ENCODE assay signal across 21 cellular contexts in genomic region chr6:127289934-127290333, GRCh38. TPM values are rescaled to one million over a fixed set of nuclear protein-coding genes. Genes with fewer than 3 reads are reported as not detected.
DNase-seq lines count a peak whose midpoint lies in the region; ATAC-seq and TF ChIP-seq lines count a peak whose summit lies in the region.
"Had no signal": no experiment of that assay in that cellular context is flagged by ENCODE, and none has a peak within 500 bp of the region (broad histone marks: within the 10 kb centered on the region; RNA-seq: fewer than 3 reads in every experiment).

No MANE protein-coding gene starts in this region.

- no peak overlapping the region for H3K4me3 ChIP-seq in CD4-positive, alpha-beta memory T cell (ENCODE audit: low read length in 2 of 2)
- H3K4me3 ChIP-seq: esophagus muscularis mucosa, sigmoid colon, testis had no signal

- H3K36me3 Mint-ChIP-seq in CD4-positive, alpha-beta memory T cell: peaks cover 40 to 53% of the 10 kb centered on the region in 2 donors
- H3K36me3 Mint-ChIP-seq in activated T-helper 1 cell treated with anti-CD3 and anti-CD28 coated beads, Interleukin-12 subunit alpha, Interleukin-12 subunit beta, Interleukin-2, Interleukin-4 antibody, amounts not matched to agents 30 ng/mL and 10 ng/mL and 1 ng/mL, durations not matched to agents 14 hours and 24 hours and 36 hours (ENCODE audit: low read depth): peaks cover 41% of the 10 kb centered on the region
- H3K36me3 Mint-ChIP-seq in natural killer cell treated with Interleukin-12 subunit alpha and Interleukin-12 subunit beta and Interleukin-15 and Interleukin-18, amount 100 ng/mL, for 72 hours: peaks cover 30% of the 10 kb centered on the region

- no peak overlapping the region for H3K27ac ChIP-seq in CD4-positive, alpha-beta memory T cell (ENCODE audit: low read depth, low read length)
- H3K27ac ChIP-seq: brain microvascular endothelial cell, esophagus muscularis mucosa, testis, VCaP had no signal

- H3K36me3 ChIP-seq in CD4-positive, alpha-beta memory T cell (ENCODE audit: insufficient read depth, low read length): peaks cover 16% of the 10 kb centered on the region

- DNase-seq in CD4-positive, alpha-beta memory T cell: no peak
- DNase-seq in G401 (ENCODE audit: low spot score): peak; percentile 36
- DNase-seq in activated T-helper 1 cell treated with anti-CD3 and anti-CD28 coated beads, Interleukin-12 subunit alpha, Interleukin-12 subunit beta, Interleukin-2, Interleukin-4 antibody, amounts not matched to agents 30 ng/mL and 10 ng/mL and 1 ng/mL, durations not matched to agents 14 hours and 24 hours and 36 hours (ENCODE audit: low spot score): no peak
- no peak for DNase-seq in natural killer cell treated with Interleukin-12 subunit alpha and Interleukin-12 subunit beta and Interleukin-15 and Interleukin-18, amount 100 ng/mL, for 72 hours (ENCODE audit: low spot score)
- no peak for DNase-seq in omental fat pad (ENCODE audit: low spot score)
- DNase-seq in islet precursor cell: no peak
- DNase-seq: activated naive CD4-positive, alpha-beta T cell treated with anti-CD3 and anti-CD28 coated beads, Interleukin-2, amount 10 ng/mL, durations not matched to agents 7 days and 5 days; AML-193; brain microvascular endothelial cell; dermis blood vessel endothelial cell; mesenchymal stem cell; NCI-H2107; NK-92 treated with Interleukin-12 subunit alpha and Interleukin-12 subunit beta, amount 100 ng/mL, for 24 hours; sigmoid colon; stimulated activated CD4-positive, alpha-beta T cell treated with anti-CD3 and anti-CD28 coated beads, Interleukin-2, amount 100 ng/mL, for 48 hours; stimulated activated CD8-positive, alpha-beta memory T cell treated with anti-CD3 and anti-CD28 coated beads, Interleukin-4, amount 100 ng/mL, for 48 hours; testis had no signal

- no peaks in the 10 kb centered on the region for H3K27me3 Mint-ChIP-seq in CD4-positive, alpha-beta memory T cell
- H3K27me3 Mint-ChIP-seq in activated T-helper 1 cell treated with anti-CD3 and anti-CD28 coated beads, Interleukin-12 subunit alpha, Interleukin-12 subunit beta, Interleukin-2, Interleukin-4 antibody, amounts not matched to agents 30 ng/mL and 10 ng/mL and 1 ng/mL, durations not matched to agents 14 hours and 24 hours and 36 hours (ENCODE audit: insufficient read depth): no peaks in the 10 kb centered on the region
- no peaks in the 10 kb centered on the region for H3K27me3 Mint-ChIP-seq in natural killer cell treated with Interleukin-12 subunit alpha and Interleukin-12 subunit beta and Interleukin-15 and Interleukin-18, amount 100 ng/mL, for 72 hours
- H3K27me3 Mint-ChIP-seq: activated naive CD4-positive, alpha-beta T cell treated with anti-CD3 and anti-CD28 coated beads, Interleukin-2, amount 10 ng/mL, durations not matched to agents 7 days and 5 days had no signal

- POLR2A ChIA-PET in CD4-positive, alpha-beta memory T cell (lab: Charles Lee; ENCODE audit: partially characterized antibody): interaction anchor here (1.1 to 2.1 kb wide), 3 partner anchors 11 to 23 kb away, joined by 3 to 12 read pairs (median 5); partner anchors contain the start of gene RNF146

- no peaks in the 10 kb centered on the region for H3K27me3 ChIP-seq in CD4-positive, alpha-beta memory T cell (ENCODE audit: insufficient read depth, low read length)
- H3K27me3 ChIP-seq: brain microvascular endothelial cell, esophagus muscularis mucosa, sigmoid colon, testis had no signal

- H3K9me3 ChIP-seq in CD4-positive, alpha-beta memory T cell (ENCODE audit: control insufficient read depth in 1 of 2, low read length in 2 of 2): no peaks in the 10 kb centered on the region
- H3K9me3 ChIP-seq: esophagus muscularis mucosa, sigmoid colon, testis had no signal

- intact Hi-C loops in CD4-positive, alpha-beta memory T cell (cut with micrococcal nuclease): no loop called here
- intact Hi-C loops in activated T-helper 1 cell treated with anti-CD3 and anti-CD28 coated beads, Interleukin-12 subunit alpha, Interleukin-12 subunit beta, Interleukin-2, Interleukin-4 antibody, amounts not matched to agents 30 ng/mL and 10 ng/mL and 1 ng/mL, durations not matched to agents 14 hours and 24 hours and 36 hours (cut with micrococcal nuclease): loop anchor here (1.0 to 10.0 kb wide), 4 partner anchors 24 to 1485 kb away; partner anchors contain the start of gene RNF146

- in situ Hi-C loops in G401 (cut with HindIII; ENCODE audit: low sequenced_read_pairs): no loop called here

- no peaks in the 10 kb centered on the region for H3K9me3 Mint-ChIP-seq in CD4-positive, alpha-beta memory T cell
- H3K9me3 Mint-ChIP-seq in activated T-helper 1 cell treated with anti-CD3 and anti-CD28 coated beads, Interleukin-12 subunit alpha, Interleukin-12 subunit beta, Interleukin-2, Interleukin-4 antibody, amounts not matched to agents 30 ng/mL and 10 ng/mL and 1 ng/mL, durations not matched to agents 14 hours and 24 hours and 36 hours: no peaks in the 10 kb centered on the region
- no peaks in the 10 kb centered on the region for H3K9me3 Mint-ChIP-seq in natural killer cell treated with Interleukin-12 subunit alpha and Interleukin-12 subunit beta and Interleukin-15 and Interleukin-18, amount 100 ng/mL, for 72 hours
- H3K9me3 Mint-ChIP-seq: activated naive CD4-positive, alpha-beta T cell treated with anti-CD3 and anti-CD28 coated beads, Interleukin-2, amount 10 ng/mL, durations not matched to agents 7 days and 5 days had no signal

- peaks cover 25 to 39% (median 37%) of the 10 kb centered on the region in 4 donors for H3K4me1 Mint-ChIP-seq in CD4-positive, alpha-beta memory T cell
- H3K4me1 Mint-ChIP-seq in activated T-helper 1 cell treated with anti-CD3 and anti-CD28 coated beads, Interleukin-12 subunit alpha, Interleukin-12 subunit beta, Interleukin-2, Interleukin-4 antibody, amounts not matched to agents 30 ng/mL and 10 ng/mL and 1 ng/mL, durations not matched to agents 14 hours and 24 hours and 36 hours (ENCODE audit: low read depth): peaks cover 32% of the 10 kb centered on the region
- peaks cover 22 to 24% of the 10 kb centered on the region in 2 donors for H3K4me1 Mint-ChIP-seq in natural killer cell treated with Interleukin-12 subunit alpha and Interleukin-12 subunit beta and Interleukin-15 and Interleukin-18, amount 100 ng/mL, for 72 hours (ENCODE audit: low read depth in 2 of 2)

- ATAC-seq in natural killer cell treated with Interleukin-12 subunit alpha and Interleukin-12 subunit beta and Interleukin-15 and Interleukin-18, amount 100 ng/mL, for 72 hours: no peak
- no peak for ATAC-seq in omental fat pad (ENCODE audit: low FRiP score)
- no peak for ATAC-seq in GM18520 (IDR thresholded peaks at IDR 0.05; ENCODE audit: unreplicated experiment)
- ATAC-seq: HCT116 had no signal

- CTCF ChIA-PET in CD4-positive, alpha-beta memory T cell (lab: Charles Lee; ENCODE audit: partially characterized antibody): interaction anchor here (1.3 to 6.7 kb wide), 4 partner anchors 10 to 227 kb away, joined by 4 to 56 read pairs (median 10); partner anchors contain the start of gene RNF146

- H3K4me1 ChIP-seq in CD4-positive, alpha-beta memory T cell (ENCODE audit: insufficient read depth, low read length): peaks cover 18% of the 10 kb centered on the region

- no peak overlapping the region for H3K4me3 Mint-ChIP-seq in CD4-positive, alpha-beta memory T cell
- H3K4me3 Mint-ChIP-seq in activated T-helper 1 cell treated with anti-CD3 and anti-CD28 coated beads, Interleukin-12 subunit alpha, Interleukin-12 subunit beta, Interleukin-2, Interleukin-4 antibody, amounts not matched to agents 30 ng/mL and 10 ng/mL and 1 ng/mL, durations not matched to agents 14 hours and 24 hours and 36 hours: no peak overlapping the region
- H3K4me3 Mint-ChIP-seq in natural killer cell treated with Interleukin-12 subunit alpha and Interleukin-12 subunit beta and Interleukin-15 and Interleukin-18, amount 100 ng/mL, for 72 hours: no peak overlapping the region
- H3K4me3 Mint-ChIP-seq: activated naive CD4-positive, alpha-beta T cell treated with anti-CD3 and anti-CD28 coated beads, Interleukin-2, amount 10 ng/mL, durations not matched to agents 7 days and 5 days had no signal

- peak overlapping the region; percentile 0 to 25 (median 19) for H3K27ac Mint-ChIP-seq in CD4-positive, alpha-beta memory T cell
- H3K27ac Mint-ChIP-seq in activated T-helper 1 cell treated with anti-CD3 and anti-CD28 coated beads, Interleukin-12 subunit alpha, Interleukin-12 subunit beta, Interleukin-2, Interleukin-4 antibody, amounts not matched to agents 30 ng/mL and 10 ng/mL and 1 ng/mL, durations not matched to agents 14 hours and 24 hours and 36 hours: peak overlapping the region; percentile 77
- H3K27ac Mint-ChIP-seq in natural killer cell treated with Interleukin-12 subunit alpha and Interleukin-12 subunit beta and Interleukin-15 and Interleukin-18, amount 100 ng/mL, for 72 hours: peak overlapping the region; percentile 13 to 21
- H3K27ac Mint-ChIP-seq: activated naive CD4-positive, alpha-beta T cell treated with anti-CD3 and anti-CD28 coated beads, Interleukin-2, amount 10 ng/mL, durations not matched to agents 7 days and 5 days had no signal

- TF ChIP-seq CTCF in omental fat pad (IDR thresholded peaks at IDR 0.05): no peak

RNA-seq across cellular contexts. Expression of gene RNF146, which starts 23.3 kb away (rescaled TPM):
- 10 to 100 TPM; 36.4 to 39.9 TPM for total RNA-seq in CD4-positive, alpha-beta memory T cell
- polyA plus RNA-seq in CD4-positive, alpha-beta memory T cell: 10 to 100 TPM; 12.8 to 18.1 TPM
- 14.8 and 21.7 TPM in 2 replicates for total RNA-seq in G401 (2014; rRNA removed; shearing (Covaris generic))
- 18.3 and 20.5 TPM in 2 replicates for total RNA-seq in activated T-helper 1 cell treated with anti-CD3 and anti-CD28 coated beads, Interleukin-12 subunit alpha, Interleukin-12 subunit beta, Interleukin-2, Interleukin-4 antibody, amounts not matched to agents 30 ng/mL and 10 ng/mL and 1 ng/mL, durations not matched to agents 14 hours and 24 hours and 36 hours
- total RNA-seq in natural killer cell treated with Interleukin-12 subunit alpha and Interleukin-12 subunit beta and Interleukin-15 and Interleukin-18, amount 100 ng/mL, for 72 hours: 10 to 100 TPM; 21.6 to 29.4 TPM
- 10 to 100 TPM; 49.4 to 96.8 (median 62.4) TPM for total RNA-seq in omental fat pad

RNA-seq across cellular contexts. Expression of gene ECHDC1, which starts 53.5 kb away (rescaled TPM):
- total RNA-seq in CD4-positive, alpha-beta memory T cell: 10 to 100 TPM; 35.5 to 39.3 TPM
- 10 to 100 TPM; 58.7 to 68.0 TPM for polyA plus RNA-seq in CD4-positive, alpha-beta memory T cell
- total RNA-seq in G401 (2014; rRNA removed; shearing (Covaris generic)): 35.3 and 47.4 TPM in 2 replicates
- 57.4 and 61.8 TPM in 2 replicates for total RNA-seq in activated T-helper 1 cell treated with anti-CD3 and anti-CD28 coated beads, Interleukin-12 subunit alpha, Interleukin-12 subunit beta, Interleukin-2, Interleukin-4 antibody, amounts not matched to agents 30 ng/mL and 10 ng/mL and 1 ng/mL, durations not matched to agents 14 hours and 24 hours and 36 hours
- total RNA-seq in natural killer cell treated with Interleukin-12 subunit alpha and Interleukin-12 subunit beta and Interleukin-15 and Interleukin-18, amount 100 ng/mL, for 72 hours: 10 to 100 TPM; 52.2 to 60.6 TPM
- total RNA-seq in omental fat pad: 10 to 100 TPM; 46.2 to 60.9 (median 60.2) TPM

Comparison
In these comparisons a context has a peak if more than half of its experiments do, and no peak if none do; other contexts are left out.
1. H3K27ac Mint-ChIP-seq: peak in every context shown above with its lines; median percentile 77 in activated T-helper 1 cell treated with anti-CD3 and anti-CD28 coated beads, Interleukin-12 subunit alpha, Interleukin-12 subunit beta, Interleukin-2, Interleukin-4 antibody, amounts not matched to agents 30 ng/mL and 10 ng/mL and 1 ng/mL, durations not matched to agents 14 hours and 24 hours and 36 hours; 19 in CD4-positive, alpha-beta memory T cell; 17 in natural killer cell treated with Interleukin-12 subunit alpha and Interleukin-12 subunit beta and Interleukin-15 and Interleukin-18, amount 100 ng/mL, for 72 hours.